In the genomic region with DNA sequence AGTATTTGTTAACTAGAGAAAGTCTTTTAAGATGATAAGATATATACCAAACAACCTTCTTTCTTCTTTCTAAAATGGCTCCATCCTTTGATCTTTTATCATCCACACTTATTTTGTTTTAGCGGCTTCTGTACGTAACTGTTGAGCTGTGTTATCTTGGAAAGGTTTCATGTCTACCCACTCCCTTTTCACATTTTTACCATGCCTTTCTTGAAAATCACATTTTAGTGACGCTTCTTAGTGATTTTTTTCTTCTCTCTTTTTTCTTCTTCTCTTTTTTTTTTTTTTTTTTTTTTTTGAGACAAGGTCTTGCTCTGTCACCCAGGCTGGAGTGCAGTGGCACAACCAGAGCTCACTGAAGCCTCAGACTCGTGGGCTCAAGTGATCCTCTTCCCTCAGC, we compare ENCODE assay signal across 5 cellular contexts.
"Had no signal": no experiment of that assay in that cellular context is flagged by ENCODE, and none has a peak within 500 bp of the region (broad histone marks: within the 10 kb centered on the region; RNA-seq: fewer than 3 reads in every experiment).

No MANE protein-coding gene starts in this region.

- H3K27ac ChIP-seq: esophagus squamous epithelium, lower lobe of right lung, tibial nerve, uterus had no signal

- H3K27me3 ChIP-seq: tibial nerve, uterus had no signal

- H3K4me1 ChIP-seq: lower lobe of right lung, uterus had no signal

- H3K9me3 ChIP-seq: lower lobe of right lung, tibial nerve, uterus had no signal

- DNase-seq: activated B cell treated with CpG ODN at 0.5 μM for 24 hours, esophagus squamous epithelium had no signal

- H3K36me3 ChIP-seq: esophagus squamous epithelium, lower lobe of right lung, tibial nerve, uterus had no signal

- H3K4me3 ChIP-seq: esophagus squamous epithelium, lower lobe of right lung, tibial nerve, uterus had no signal
